In the genomic region with DNA sequence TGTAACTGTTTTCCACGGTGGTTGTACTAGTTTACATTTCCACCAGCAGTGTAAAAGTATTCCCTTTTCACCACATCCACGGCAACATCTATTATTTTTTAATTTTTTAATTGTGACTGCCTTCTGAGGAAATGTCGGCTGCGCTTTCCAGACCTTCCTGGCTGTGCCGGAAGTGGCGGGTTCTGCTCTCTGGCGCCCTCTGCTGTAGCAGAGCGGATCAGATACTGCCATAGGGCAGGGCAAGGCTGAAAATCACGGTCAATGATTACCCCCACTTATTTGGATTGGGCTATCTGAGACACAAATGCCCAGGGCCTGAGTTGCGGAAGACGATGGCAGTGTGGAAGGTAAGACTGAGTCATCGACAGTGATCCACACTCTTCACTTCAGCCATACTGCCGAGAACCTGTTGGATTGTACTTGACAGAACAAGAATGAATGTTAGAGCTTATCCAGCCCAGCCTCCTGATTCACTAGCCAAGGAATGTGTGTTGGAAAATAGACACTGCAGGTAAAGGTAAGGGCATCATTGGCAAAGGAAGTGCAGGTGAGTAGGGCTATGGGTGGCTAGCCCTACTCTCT, we compare ENCODE assay signal across 11 cellular contexts.
DNase-seq lines count a peak whose midpoint lies in the region; FAIRE-seq and TF ChIP-seq lines count a peak whose summit lies in the region.
"Had no signal": no experiment of that assay in that cellular context is flagged by ENCODE, and none has a peak within 500 bp of the region (broad histone marks: within the 10 kb centered on the region; RNA-seq: fewer than 3 reads in every experiment).

No MANE protein-coding gene starts in this region.

- TF ChIP-seq CTCF in left ventricle myocardium inferior (IDR thresholded peaks at IDR 0.05; ENCODE audit: borderline replicate concordance): peak; percentile 37
- TF ChIP-seq CTCF in right atrium auricular region (IDR thresholded peaks at IDR 0.05): peak in 1 of 2 donors; percentile 33
- TF ChIP-seq CTCF in Loucy (conservative IDR thresholded peaks at IDR 0.05; ENCODE audit: low read length): peak; percentile 68
- peak; percentile 36 to 43 for TF ChIP-seq CTCF in endothelial cell of umbilical vein (IDR thresholded peaks at IDR 0.05; ENCODE audit: extremely low read depth in 1 of 2, insufficient read depth in 1 of 2, low read depth in 1 of 2, low read length in 2 of 2)
- TF ChIP-seq CTCF in type B pancreatic cell (conservative IDR thresholded peaks at IDR 0.05): peak; percentile 61

- no peak overlapping the region for H3K9ac ChIP-seq in Loucy (ENCODE audit: low read depth, low read length, poor library complexity, severe bottlenecking)
- no peak overlapping the region for H3K9ac ChIP-seq in endothelial cell of umbilical vein (replicated peaks; ENCODE audit: extremely low read depth, insufficient read depth, low read length)
- no peak overlapping the region for H3K9ac ChIP-seq in mesenchymal stem cell (ENCODE audit: low read length)

- H3K9me3 ChIP-seq in left ventricle myocardium inferior (replicated peaks) (no peaks in the 10 kb centered on the region), right atrium auricular region (no peaks in the 10 kb centered on the region), Loucy (ENCODE audit: insufficient read depth, low read depth, low read length) (no peaks in the 10 kb centered on the region), endothelial cell of umbilical vein (replicated peaks; ENCODE audit: control insufficient read depth, insufficient read depth, low read length) (no peaks in the 10 kb centered on the region), mesenchymal stem cell (ENCODE audit: control insufficient read depth, low read length) (peaks cover 3% of the 10 kb centered on the region)

- no peaks in the 10 kb centered on the region for H3K36me3 ChIP-seq in left ventricle myocardium inferior
- no peaks in the 10 kb centered on the region for H3K36me3 ChIP-seq in right atrium auricular region
- H3K36me3 ChIP-seq in Loucy (ENCODE audit: insufficient read depth, low read length): no peaks in the 10 kb centered on the region
- H3K36me3 ChIP-seq in endothelial cell of umbilical vein (ENCODE audit: control insufficient read depth in 2 of 2, extremely low read depth in 1 of 2, insufficient read depth in 2 of 2, low read length in 2 of 2): peaks cover 0 to 4% of the 10 kb centered on the region in 2 experiments
- no peaks in the 10 kb centered on the region for H3K36me3 ChIP-seq in mesenchymal stem cell (ENCODE audit: control insufficient read depth in 1 of 2, insufficient read depth in 2 of 2, low read depth in 1 of 2, low read length in 2 of 2)

- H3K9me1 ChIP-seq in endothelial cell of umbilical vein (replicated peaks; ENCODE audit: control insufficient read depth, extremely low read depth, insufficient read depth, low read length): no peaks in the 10 kb centered on the region

- intact Hi-C loops in left ventricle myocardium inferior (cut with micrococcal nuclease): no loop called here
- intact Hi-C loops in endothelial cell of umbilical vein (cut with micrococcal nuclease): no loop called here

- CTCF ChIA-PET in endothelial cell of umbilical vein (lab: Charles Lee): interaction anchor here (0.8 to 1.1 kb wide), 2 partner anchors 93 kb away, joined by 3 to 4 read pairs; no protein-coding TSS in a partner anchor

- H3K4me3 Mint-ChIP-seq in type B pancreatic cell: no peak overlapping the region
- H3K4me3 Mint-ChIP-seq: dendritic cell treated with granulocyte-macrophage colony-stimulating factor and Interleukin-4, amounts not matched to agents 40 ng/mL and 50 ng/mL, for 4 days had no signal

- no peak overlapping the region for H3K27ac ChIP-seq in left ventricle myocardium inferior (replicated peaks)
- no peak overlapping the region for H3K27ac ChIP-seq in right atrium auricular region
- no peak overlapping the region for H3K27ac ChIP-seq in endothelial cell of umbilical vein (ENCODE audit: insufficient read depth, low read depth, low read length)
- H3K27ac ChIP-seq in mesenchymal stem cell (ENCODE audit: low read length, poor library complexity, severe bottlenecking): no peak overlapping the region

- H3K27me3 ChIP-seq in left ventricle myocardium inferior (ENCODE audit: low read depth) (peaks cover 9% of the 10 kb centered on the region), right atrium auricular region (no peaks in the 10 kb centered on the region), Loucy (ENCODE audit: insufficient read depth, low read length, poor library complexity, severe bottlenecking) (no peaks in the 10 kb centered on the region), endothelial cell of umbilical vein (ENCODE audit: control insufficient read depth in 2 of 2, insufficient read depth in 2 of 2, low read length in 2 of 2) (no peaks in the 10 kb centered on the region), mesenchymal stem cell (ENCODE audit: control insufficient read depth in 1 of 2, insufficient read depth in 1 of 2, low read length in 2 of 2) (peaks cover 0 to 3% of the 10 kb centered on the region in 2 experiments)

- H4K20me1 ChIP-seq in Loucy (ENCODE audit: insufficient read depth, low read length, poor library complexity, severe bottlenecking): no peaks in the 10 kb centered on the region
- no peaks in the 10 kb centered on the region for H4K20me1 ChIP-seq in endothelial cell of umbilical vein (replicated peaks; ENCODE audit: control insufficient read depth, extremely low read depth, insufficient read depth, low read length)

- H2BK120ac ChIP-seq in mesenchymal stem cell (ENCODE audit: low read depth, low read length): no peak overlapping the region

- no peak overlapping the region for H4K91ac ChIP-seq in mesenchymal stem cell (ENCODE audit: low read length)

- no peak overlapping the region for H2BK12ac ChIP-seq in mesenchymal stem cell (ENCODE audit: low read length in 2 of 2)

- 87% methylated on average over 12 of the region's 13 CpGs for WGBS in mesenchymal stem cell

- H3K4me1 Mint-ChIP-seq in type B pancreatic cell (ENCODE audit: unreplicated experiment): peaks cover 5% of the 10 kb centered on the region

- no peak overlapping the region for H3K14ac ChIP-seq in mesenchymal stem cell (ENCODE audit: low read length in 2 of 2)

- H3K4me3 ChIP-seq in left ventricle myocardium inferior: no peak overlapping the region
- H3K4me3 ChIP-seq in right atrium auricular region: no peak overlapping the region
- H3K4me3 ChIP-seq in Loucy (ENCODE audit: low read length, poor library complexity, severe bottlenecking): no peak overlapping the region
- no peak overlapping the region for H3K4me3 ChIP-seq in endothelial cell of umbilical vein (replicated peaks in 1 of 3; ENCODE audit: insufficient read depth in 1 of 3, low read depth in 1 of 3, low read length in 3 of 3)
- no peak overlapping the region for H3K4me3 ChIP-seq in mesenchymal stem cell (ENCODE audit: insufficient read depth in 1 of 2, low read depth in 1 of 2, low read length in 2 of 2)

- no peak overlapping the region for H3K4ac ChIP-seq in mesenchymal stem cell (ENCODE audit: low read depth in 1 of 2, low read length in 2 of 2)

- DNase-seq in left ventricle myocardium inferior (no peak), right atrium auricular region (ENCODE audit: low spot score) (no peak), endothelial cell of umbilical vein (ENCODE audit: low read depth, low spot score) (no peak), type B pancreatic cell (ENCODE audit: extremely low spot score, unreplicated experiment) (no peak), hypothalamus (lab: John Stamatoyannopoulos, UW) (no peak), mesenchymal stem cell (no peak), NCI-H187 (lab: John Stamatoyannopoulos, UW) (no peak)
- DNase-seq: EL, NCI-H748 treated with DMSO at 0.1 percent for 48 hours had no signal

- peaks cover 12% of the 10 kb centered on the region for H3K9me3 Mint-ChIP-seq in type B pancreatic cell
- H3K9me3 Mint-ChIP-seq: dendritic cell treated with granulocyte-macrophage colony-stimulating factor and Interleukin-4, amounts not matched to agents 40 ng/mL and 50 ng/mL, for 4 days had no signal

- no peak overlapping the region for H3K18ac ChIP-seq in mesenchymal stem cell (ENCODE audit: low read depth in 1 of 2, low read length in 2 of 2)

- H3F3A ChIP-seq in Loucy (ENCODE audit: low read depth): no peaks in the 10 kb centered on the region

- H3K79me1 ChIP-seq in mesenchymal stem cell (replicated peaks; ENCODE audit: low read length, poor library complexity, severe bottlenecking): no peaks in the 10 kb centered on the region

- dilution Hi-C loops in endothelial cell of umbilical vein (cut with MboI; ENCODE audit: extremely low pct_ligation_motif_present, low sequenced_read_pairs): no loop called here

- H3K9me2 ChIP-seq in Loucy (replicated peaks; ENCODE audit: low read depth, low read length): no peaks in the 10 kb centered on the region

- no TSS peak for BruUV-seq in endothelial cell of umbilical vein (replicated peaks; lab: Mats Ljungman, UMichigan)

- no peak overlapping the region for H2AK5ac ChIP-seq in mesenchymal stem cell (ENCODE audit: low read length, severe bottlenecking)

- no peak overlapping the region for H4K8ac ChIP-seq in mesenchymal stem cell (ENCODE audit: low read length)

- POLR2A ChIA-PET in endothelial cell of umbilical vein (lab: Charles Lee): no interaction called here

- no peak overlapping the region for H3K27ac Mint-ChIP-seq in type B pancreatic cell
- H3K27ac Mint-ChIP-seq: dendritic cell treated with granulocyte-macrophage colony-stimulating factor and Interleukin-4, amounts not matched to agents 40 ng/mL and 50 ng/mL, for 4 days had no signal

- H3K36me3 Mint-ChIP-seq in type B pancreatic cell: peaks cover 8% of the 10 kb centered on the region

- H3K4me2 ChIP-seq in Loucy (ENCODE audit: low read depth, low read length, poor library complexity, severe bottlenecking) (no peak overlapping the region), endothelial cell of umbilical vein (ENCODE audit: insufficient read depth, low read length) (no peak overlapping the region), mesenchymal stem cell (ENCODE audit: low read length, poor library complexity, severe bottlenecking) (no peak overlapping the region)

- peaks cover 22% of the 10 kb centered on the region for H3K27me3 Mint-ChIP-seq in type B pancreatic cell

- no peak overlapping the region for H2BK5ac ChIP-seq in mesenchymal stem cell (ENCODE audit: low read depth, low read length, poor library complexity, severe bottlenecking)

- H2AFZ ChIP-seq in Loucy (ENCODE audit: low read length) (no peak overlapping the region), endothelial cell of umbilical vein (ENCODE audit: low read depth, low read length) (no peak overlapping the region), mesenchymal stem cell (ENCODE audit: low read depth, low read length) (no peak overlapping the region)

- H3K4me1 ChIP-seq in left ventricle myocardium inferior: peaks cover 6% of the 10 kb centered on the region
- no peaks in the 10 kb centered on the region for H3K4me1 ChIP-seq in right atrium auricular region
- peaks cover 11% of the 10 kb centered on the region for H3K4me1 ChIP-seq in Loucy (ENCODE audit: insufficient read depth, low read length, poor library complexity, severe bottlenecking)
- H3K4me1 ChIP-seq in endothelial cell of umbilical vein (ENCODE audit: control insufficient read depth, extremely low read depth, insufficient read depth, low read length): no peaks in the 10 kb centered on the region
- H3K4me1 ChIP-seq in mesenchymal stem cell (ENCODE audit: control insufficient read depth, insufficient read depth, low read depth, low read length): no peaks in the 10 kb centered on the region

- H3K79me2 ChIP-seq in Loucy (ENCODE audit: insufficient read depth, low read length) (no peaks in the 10 kb centered on the region), endothelial cell of umbilical vein (ENCODE audit: control insufficient read depth, insufficient read depth, low read length) (no peaks in the 10 kb centered on the region)

- no peak overlapping the region for H3K23ac ChIP-seq in mesenchymal stem cell (ENCODE audit: low read length in 2 of 2)

- no peak for TF ChIP-seq POLR2A in endothelial cell of umbilical vein (IDR thresholded peaks at IDR 0.05; ENCODE audit: low read depth, low read length)

- no peak for FAIRE-seq in endothelial cell of umbilical vein (lab: Jason Lieb, UNC)

- H2BK15ac ChIP-seq in mesenchymal stem cell (ENCODE audit: low read depth, poor library complexity, severe bottlenecking): no peak overlapping the region
